In the genomic region with DNA sequence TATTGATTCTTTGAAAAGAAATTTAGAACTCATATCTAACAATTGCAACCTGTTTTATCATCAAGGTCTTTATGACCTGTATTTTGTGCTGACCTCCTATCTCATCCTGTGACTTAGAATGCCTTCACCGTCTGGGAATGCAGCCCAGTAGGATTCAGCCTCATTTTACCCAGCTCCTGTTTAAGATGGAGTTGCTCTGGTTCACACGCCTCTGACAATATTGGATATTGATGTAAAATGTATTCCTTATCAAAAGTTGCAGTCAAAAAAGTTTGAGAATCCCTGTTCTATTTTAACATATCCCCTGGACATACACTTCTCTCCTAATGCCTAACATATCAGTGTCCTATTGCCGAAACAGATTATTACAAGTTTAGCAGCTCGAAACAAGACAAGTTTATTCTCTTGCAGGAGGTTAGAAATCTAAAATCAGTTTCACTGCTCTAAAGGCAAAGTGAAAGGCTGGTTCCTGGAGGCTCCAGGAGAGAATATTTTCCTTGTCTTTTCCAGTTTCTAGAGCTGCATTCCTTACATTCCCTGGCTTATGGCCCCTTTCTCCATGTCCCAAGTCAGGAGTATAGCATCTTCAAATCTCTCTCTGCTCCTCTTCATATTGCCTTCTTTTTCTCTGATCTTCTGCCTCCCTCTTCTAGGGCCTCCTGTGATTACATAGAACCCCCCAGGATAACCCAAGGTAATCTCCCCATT, we compare ENCODE assay signal across 23 cellular contexts. TPM values are rescaled to one million over a fixed set of nuclear protein-coding genes. Genes with fewer than 3 reads are reported as not detected.
DNase-seq lines count a peak whose midpoint lies in the region; ATAC-seq, FAIRE-seq and TF ChIP-seq lines count a peak whose summit lies in the region.
"Had no signal": no experiment of that assay in that cellular context is flagged by ENCODE, and none has a peak within 500 bp of the region (broad histone marks: within the 10 kb centered on the region; RNA-seq: fewer than 3 reads in every experiment).

No MANE protein-coding gene starts in this region.

- FAIRE-seq in GM12892 (lab: Jason Lieb, UNC) = no peak
- FAIRE-seq: A204.1, HepG2 had no signal

- H2BK5ac ChIP-seq in IMR-90 (ENCODE audit: low read depth, low read length, poor library complexity, severe bottlenecking) (no peak overlapping the region), mesendoderm (ENCODE audit: low read length) (no peak overlapping the region)

- TF ChIP-seq CTCF in AG10803 (conservative IDR thresholded peaks at IDR 0.05; ENCODE audit: low read length) = no peak
- TF ChIP-seq CTCF in IMR-90 (conservative IDR thresholded peaks at IDR 0.05; ENCODE audit: low read depth, low read length) = no peak
- TF ChIP-seq CTCF in MCF 10A (IDR thresholded peaks at IDR 0.05; ENCODE audit: unreplicated experiment) = no peak

- BruUV-seq in IMR-90 (replicated peaks; lab: Mats Ljungman, UMichigan) (no TSS peak), MCF 10A (replicated peaks; lab: Mats Ljungman, UMichigan) (no TSS peak)

- H3K23ac ChIP-seq in IMR-90 (ENCODE audit: low read depth, low read length) (no peak overlapping the region), mesendoderm (ENCODE audit: low read length) (no peak overlapping the region)

- no peak overlapping the region for H3K14ac ChIP-seq in IMR-90 (replicated peaks; ENCODE audit: low read depth, low read length)

- peaks cover 9% of the 10 kb centered on the region for H3K4me1 Mint-ChIP-seq in MCF 10A (ENCODE audit: insufficient read depth, unreplicated experiment)
- H3K4me1 Mint-ChIP-seq: CD4-positive, CD25-positive, alpha-beta regulatory T cell; T-cell had no signal

- H3K36me3 ChIP-seq in IMR-90 (ENCODE audit: control insufficient read depth, insufficient read depth, low read length) (no peaks in the 10 kb centered on the region), adipocyte (ENCODE audit: control insufficient read depth, insufficient read depth, low read length, severe bottlenecking) (no peaks in the 10 kb centered on the region), mesendoderm (ENCODE audit: control insufficient read depth, insufficient read depth, low read length) (no peaks in the 10 kb centered on the region)
- H3K36me3 ChIP-seq: SJCRH30 had no signal

- no peak overlapping the region for H4K91ac ChIP-seq in IMR-90 (ENCODE audit: insufficient read depth, low read depth, low read length)

- no peak overlapping the region for H3K4me2 ChIP-seq in IMR-90 (ENCODE audit: low read depth, low read length)
- H3K4me2 ChIP-seq in mesendoderm (ENCODE audit: low read length) = no peak overlapping the region

- H3K27ac Mint-ChIP-seq in MCF 10A (ENCODE audit: low read depth, unreplicated experiment) = no peak overlapping the region
- H3K27ac Mint-ChIP-seq: CD4-positive, CD25-positive, alpha-beta regulatory T cell; T-cell had no signal

- no peak overlapping the region for H3K4me3 Mint-ChIP-seq in MCF 10A (ENCODE audit: unreplicated experiment)
- H3K4me3 Mint-ChIP-seq: CD4-positive, CD25-positive, alpha-beta regulatory T cell; T-cell had no signal

- no peaks in the 10 kb centered on the region for H3K9me3 Mint-ChIP-seq in MCF 10A (ENCODE audit: unreplicated experiment)
- H3K9me3 Mint-ChIP-seq: CD4-positive, CD25-positive, alpha-beta regulatory T cell; T-cell had no signal

- H3K9me3 ChIP-seq in IMR-90 (ENCODE audit: control insufficient read depth, insufficient read depth, low read length) (no peaks in the 10 kb centered on the region), adipocyte (ENCODE audit: control insufficient read depth, low read length) (no peaks in the 10 kb centered on the region)
- H3K9me3 ChIP-seq: SJCRH30 had no signal

- no peaks in the 10 kb centered on the region for H3K27me3 Mint-ChIP-seq in MCF 10A (ENCODE audit: insufficient read depth, unreplicated experiment)
- H3K27me3 Mint-ChIP-seq: T-cell had no signal

- no peaks in the 10 kb centered on the region for H3K27me3 ChIP-seq in IMR-90 (ENCODE audit: control insufficient read depth, insufficient read depth, low read length)
- H3K27me3 ChIP-seq in adipocyte (replicated peaks; ENCODE audit: control insufficient read depth, insufficient read depth, low read length) = no peaks in the 10 kb centered on the region
- no peaks in the 10 kb centered on the region for H3K27me3 ChIP-seq in mesendoderm (ENCODE audit: insufficient read depth, low read length, poor library complexity)
- H3K27me3 ChIP-seq: SJCRH30 had no signal

- H3K4me1 ChIP-seq in IMR-90 (ENCODE audit: control insufficient read depth, insufficient read depth, low read length) (no peaks in the 10 kb centered on the region), adipocyte (ENCODE audit: control insufficient read depth, insufficient read depth, low read length) (peaks cover 8% of the 10 kb centered on the region), mesendoderm (ENCODE audit: control insufficient read depth, low read depth, low read length) (no peaks in the 10 kb centered on the region)
- H3K4me1 ChIP-seq: SJCRH30 had no signal

- no peak overlapping the region for H2AFZ ChIP-seq in IMR-90 (replicated peaks; ENCODE audit: low read length, poor library complexity)

- no peak overlapping the region for H3K4me3 ChIP-seq in AG10803 (ENCODE audit: low read length)
- H3K4me3 ChIP-seq in IMR-90 (ENCODE audit: insufficient read depth, low read depth, low read length) = no peak overlapping the region
- no peak overlapping the region for H3K4me3 ChIP-seq in adipocyte (ENCODE audit: low read length)
- H3K4me3 ChIP-seq in mesendoderm (ENCODE audit: low read length) = no peak overlapping the region
- H3K4me3 ChIP-seq: SJCRH30 had no signal

- no peak for TF ChIP-seq RAD21 in IMR-90 (IDR thresholded peaks at IDR 0.05; ENCODE audit: low read length)

- no CpG with 5 or more reads among the region's 4 CpGs for WGBS in IMR-90 (ENCODE audit: extremely low coverage in 2 of 2, insufficient read length in 1 of 2), 2 experiments
- no CpG with 5 or more reads among the region's 4 CpGs for WGBS in mesendoderm (ENCODE audit: extremely low coverage, insufficient coverage, low lambda C conversion rate)

- no peaks in the 10 kb centered on the region for H3K79me2 ChIP-seq in mesendoderm (ENCODE audit: control insufficient read depth, insufficient read depth, low read length)

- H3K9ac ChIP-seq in IMR-90 (ENCODE audit: low read depth, low read length) (no peak overlapping the region), adipocyte (ENCODE audit: low read length) (no peak overlapping the region), mesendoderm (ENCODE audit: low read length) (no peak overlapping the region)

- H3K36me3 Mint-ChIP-seq in MCF 10A (ENCODE audit: insufficient read depth, unreplicated experiment) = no peaks in the 10 kb centered on the region
- H3K36me3 Mint-ChIP-seq: CD4-positive, CD25-positive, alpha-beta regulatory T cell; T-cell had no signal

- no peaks in the 10 kb centered on the region for H3K79me1 ChIP-seq in IMR-90 (ENCODE audit: low read depth in 1 of 2, low read length in 2 of 2)
- H3K79me1 ChIP-seq in mesendoderm (ENCODE audit: low read length) = no peaks in the 10 kb centered on the region

- H3K18ac ChIP-seq in IMR-90 (ENCODE audit: low read depth, low read length) = no peak overlapping the region
- no peak overlapping the region for H3K18ac ChIP-seq in mesendoderm (ENCODE audit: low read length)

- H2BK15ac ChIP-seq in IMR-90 (ENCODE audit: low read depth, low read length) = no peak overlapping the region
- no peak overlapping the region for H2BK15ac ChIP-seq in mesendoderm (replicated peaks; ENCODE audit: low read depth)

- H3K9me1 ChIP-seq in IMR-90 (ENCODE audit: insufficient read depth, low read length) = no peaks in the 10 kb centered on the region

- H2AK5ac ChIP-seq in IMR-90 (ENCODE audit: low read depth, low read length) (no peak overlapping the region), mesendoderm (ENCODE audit: low read length) (no peak overlapping the region)

- no peak overlapping the region; the same call in 1 of the 2 replicates for H2BK20ac ChIP-seq in IMR-90 (ENCODE audit: low read depth, low read length)

- H3K27ac ChIP-seq in IMR-90 (ENCODE audit: insufficient read depth, low read length) (no peak overlapping the region), mesendoderm (ENCODE audit: low read depth, low read length) (no peak overlapping the region)
- H3K27ac ChIP-seq: HL-60, SJCRH30 had no signal

- H4K5ac ChIP-seq in IMR-90 (ENCODE audit: low read depth, low read length) = no peak overlapping the region
- no peak overlapping the region for H4K5ac ChIP-seq in mesendoderm (ENCODE audit: low read length)

- CTCF ChIA-PET in IMR-90 (lab: Yijun Ruan, JAX) = no interaction called here
- CTCF ChIA-PET in MCF 10A (lab: Yijun Ruan, JAX) = no interaction called here

- peak; percentile 59 for ATAC-seq in IMR-90 (ENCODE audit: low read depth)
- ATAC-seq: HepG2, Panc1, T-cell had no signal

- H2BK120ac ChIP-seq in IMR-90 (ENCODE audit: low read depth, low read length) (no peak overlapping the region), mesendoderm (ENCODE audit: low read depth, low read length) (no peak overlapping the region)

- no peak overlapping the region for H2AK9ac ChIP-seq in IMR-90 (replicated peaks; ENCODE audit: low read depth, low read length, poor library complexity)

- dilution Hi-C loops in IMR-90 (cut with HindIII; ENCODE audit: low sequenced_read_pairs, unreplicated experiment) = no loop called here

- no peak overlapping the region for H3K56ac ChIP-seq in IMR-90 (ENCODE audit: extremely low read depth, insufficient read depth, low read length)
- no peak overlapping the region for H3K56ac ChIP-seq in mesendoderm (ENCODE audit: low read length)

- in situ Hi-C loops in IMR-90 (cut with MboI; ENCODE audit: low sequenced_read_pairs) = no loop called here

- no peaks in the 10 kb centered on the region for H4K20me1 ChIP-seq in IMR-90 (ENCODE audit: insufficient read depth, low read length)

- POLR2A ChIA-PET in IMR-90 (lab: Charles Lee; ENCODE audit: unreplicated experiment) (no interaction called here), MCF 10A (lab: Yijun Ruan, JAX) (no interaction called here)

- no peak overlapping the region for H4K8ac ChIP-seq in IMR-90 (ENCODE audit: low read depth in 2 of 2, low read length in 2 of 2)
- H4K8ac ChIP-seq in mesendoderm (ENCODE audit: low read depth, low read length) = no peak overlapping the region

- H3K4ac ChIP-seq in IMR-90 (ENCODE audit: low read depth, low read length) (no peak overlapping the region), mesendoderm (ENCODE audit: low read depth, low read length) (no peak overlapping the region)

- DNase-seq in AG10803 (ENCODE audit: low read depth) = peak; percentile 34
- DNase-seq in IMR-90 = no peak
- peak; percentile 10 for DNase-seq in adipocyte (ENCODE audit: low read depth)
- peak; percentile 52 for DNase-seq in mesendoderm
- no peak for DNase-seq in MCF 10A (ENCODE audit: unreplicated experiment)
- DNase-seq in NCI-H1694 (lab: John Stamatoyannopoulos, UW) = no peak
- no peak for DNase-seq in GM12892 (ENCODE audit: insufficient read length)
- DNase-seq: CD4-positive, CD25-positive, alpha-beta regulatory T cell; DMS79; H7; KBM-7; NCI-H1092; NCI-H1436; NCI-H1930; NCI-H510A treated with DMSO at 0.1 percent for 48 hours; NCI-H748 treated with DMSO at 0.1 percent for 48 hours; SJCRH30; T-cell had no signal

- intact Hi-C loops in IMR-90 (cut with micrococcal nuclease) = no loop called here
- intact Hi-C loops in MCF 10A (cut with micrococcal nuclease) = no loop called here

- TF ChIP-seq POLR2A in IMR-90 (IDR thresholded peaks at IDR 0.05; ENCODE audit: low read depth, low read length) (no peak), GM12892 (IDR thresholded peaks at IDR 0.05; ENCODE audit: low read depth, low read length) (no peak)

RNA-seq across cellular contexts. Expression of gene LVRN, which starts 31.5 kb away (rescaled TPM):
- total RNA-seq in IMR-90 (2012; rRNA removed) (under 0.01 and 0.18 TPM in 2 replicates), MCF 10A (2022) (0.71 and 0.77 TPM in 2 replicates)
- polyA plus RNA-seq in IMR-90 (2012; rRNA removed) = 0.06 and 0.10 TPM in 2 replicates
- polyA plus RNA-seq in IMR-90 (2012; cell fraction: cytosol; rRNA removed) = 0.01 TPM in 1 of 2 replicates, not detected in the other
- polyA plus RNA-seq in IMR-90 (2012; cell fraction: nucleus; rRNA removed; ENCODE audit: low replicate concordance) = 0.02 and 0.76 TPM in 2 replicates
- polyA plus RNA-seq in mesendoderm (2013, experiment 1 of 2) = 0.17 TPM
- polyA plus RNA-seq in mesendoderm (2013, experiment 2 of 2) = 0.03 TPM
- 0.11 TPM for polyA plus RNA-seq in GM12892 (2012; ENCODE audit: missing spikeins)
- total RNA-seq: CD4-positive, CD25-positive, alpha-beta regulatory T cell; HT-29 had no signal
- polyA plus RNA-seq: CD4-positive, CD25-positive, alpha-beta regulatory T cell had no signal

Comparison
In these comparisons a context has a peak if more than half of its experiments do, and no peak if none do; other contexts are left out.
1. DNase-seq: peak in AG10803 (single experiment), adipocyte (single experiment) and mesendoderm (single experiment); none in IMR-90 (single experiment), MCF 10A (single experiment), NCI-H1694 (single experiment) and GM12892 (single experiment).